In genomic region chr10:30036341-30036740, GRCh38 we compare ENCODE assay signal across 15 cellular contexts. TPM values are rescaled to one million over a fixed set of nuclear protein-coding genes. Genes with fewer than 3 reads are reported as not detected.
A peak's percentile ranks its signal among the peaks of the same experiment; 100 is the strongest.
DNase-seq lines count a peak whose midpoint lies in the region; ATAC-seq and TF ChIP-seq lines count a peak whose summit lies in the region.
"Had no signal": no experiment of that assay in that cellular context is flagged by ENCODE, and none has a peak within 500 bp of the region (broad histone marks: within the 10 kb centered on the region; RNA-seq: fewer than 3 reads in every experiment).

No MANE protein-coding gene starts in this region.

- no peak overlapping the region for H3K9ac ChIP-seq in BLaER1 treated with 17β-estradiol and CSF1 and Interleukin-3, amounts not matched to agents 10 nM and 100 nM

- H4K20me1 ChIP-seq in BLaER1 treated with 17β-estradiol and CSF1 and Interleukin-3, amounts not matched to agents 10 nM and 100 nM, result no peaks in the 10 kb centered on the region

- no peaks in the 10 kb centered on the region for H3K9me3 Mint-ChIP-seq in effector memory CD8-positive, alpha-beta T cell
- H3K9me3 Mint-ChIP-seq: IgD-negative memory B cell had no signal

- H3K9me3 ChIP-seq in BLaER1 treated with 17β-estradiol and CSF1 and Interleukin-3, amounts not matched to agents 10 nM and 100 nM (replicated peaks in 1 of 11), result no peaks in the 10 kb centered on the region
- H3K9me3 ChIP-seq: Peyer's patch had no signal

- H3K4me3 ChIP-seq in BLaER1 treated with 17β-estradiol and CSF1 and Interleukin-3, amounts not matched to agents 10 nM and 100 nM, result no peak overlapping the region
- H3K4me3 ChIP-seq in fibroblast of villous mesenchyme (ENCODE audit: low read depth, low read length), result no peak overlapping the region
- H3K4me3 ChIP-seq: Peyer's patch had no signal

- ATAC-seq in sciatic nerve, result peak; percentile 53
- no peak for ATAC-seq in effector memory CD8-positive, alpha-beta T cell (replicated peaks)

- H3K27ac ChIP-seq in BLaER1 treated with 17β-estradiol and CSF1 and Interleukin-3, amounts not matched to agents 10 nM and 100 nM, result 0 out of 22 replicates have a peak overlapping the region, but pooled peaks of 2 of the 11 experiments have one; percentile 5 to 70
- H3K27ac ChIP-seq: Peyer's patch had no signal

- intact Hi-C loops in sciatic nerve (cut with DNase I), result no loop called here

- H3K4me1 Mint-ChIP-seq in effector memory CD8-positive, alpha-beta T cell (ENCODE audit: low read depth in 2 of 2), result peaks cover 12 to 26% of the 10 kb centered on the region in 2 donors

- H3K27me3 Mint-ChIP-seq in effector memory CD8-positive, alpha-beta T cell, result peaks cover 62 to 96% of the 10 kb centered on the region in 2 donors

- peaks cover 46 to 98% (median 95%) of the 10 kb centered on the region in 10 experiments for H3K4me1 ChIP-seq in BLaER1 treated with 17β-estradiol and CSF1 and Interleukin-3, amounts not matched to agents 10 nM and 100 nM
- H3K4me1 ChIP-seq: Peyer's patch had no signal

- no peak for TF ChIP-seq CTCF in fibroblast of villous mesenchyme (IDR thresholded peaks at IDR 0.05; ENCODE audit: insufficient read depth, low read depth, low read length)

- DNase-seq in RPMI7951 (ENCODE audit: low read depth), result peak; percentile 30
- peak; percentile 65 for DNase-seq in fibroblast of villous mesenchyme (ENCODE audit: low read depth)
- no peak for DNase-seq in sciatic nerve (ENCODE audit: low spot score)
- DNase-seq in effector memory CD8-positive, alpha-beta T cell, result no peak
- DNase-seq in activated CD4-positive, CD25-positive, alpha-beta regulatory T cell treated with anti-CD3 and anti-CD28 coated beads, Interleukin-2, amount 50 U/mL, for 72 hours, result no peak
- DNase-seq in NCI-H69 (lab: John Stamatoyannopoulos, UW), result no peak
- DNase-seq: CD4-positive, CD25-positive, alpha-beta regulatory T cell; MV-4-11; NCI-H1417 treated with DMSO at 0.1 percent for 48 hours; NCI-H2029; NCI-H510A; Peyer's patch; SIG-M5 had no signal

- H3K27ac Mint-ChIP-seq in effector memory CD8-positive, alpha-beta T cell, result no peak overlapping the region
- H3K27ac Mint-ChIP-seq: CD4-positive, CD25-positive, alpha-beta regulatory T cell; IgD-negative memory B cell had no signal

- no peaks in the 10 kb centered on the region for H3K27me3 ChIP-seq in BLaER1 treated with 17β-estradiol and CSF1 and Interleukin-3, amounts not matched to agents 10 nM and 100 nM
- H3K27me3 ChIP-seq: Peyer's patch had no signal

- peaks cover 5% of the 10 kb centered on the region for H3K36me3 Mint-ChIP-seq in effector memory CD8-positive, alpha-beta T cell (ENCODE audit: insufficient read depth)
- H3K36me3 Mint-ChIP-seq: CD4-positive, CD25-positive, alpha-beta regulatory T cell had no signal

- peak overlapping the region in 9 of 11 experiments; percentile 70 to 91 (median 86); a peak in 17 of 22 replicates for H3K4me2 ChIP-seq in BLaER1 treated with 17β-estradiol and CSF1 and Interleukin-3, amounts not matched to agents 10 nM and 100 nM

- no peak overlapping the region for H3K4me3 Mint-ChIP-seq in effector memory CD8-positive, alpha-beta T cell
- H3K4me3 Mint-ChIP-seq: CD4-positive, CD25-positive, alpha-beta regulatory T cell; IgD-negative memory B cell had no signal

- peaks cover 0 to 5% (median 0%) of the 10 kb centered on the region in 11 experiments; a peak in 1 of 22 replicates for H3K36me3 ChIP-seq in BLaER1 treated with 17β-estradiol and CSF1 and Interleukin-3, amounts not matched to agents 10 nM and 100 nM
- H3K36me3 ChIP-seq: Peyer's patch had no signal

RNA-seq across cellular contexts. Expression of gene JCAD, which starts 23.0 kb away (rescaled TPM):
- total RNA-seq in RPMI7951 (2014; rRNA removed; shearing (Covaris generic)), result 0.49 and 1.2 TPM in 2 replicates
- 7.8 and 18.7 TPM in 2 replicates for total RNA-seq in fibroblast of villous mesenchyme
- 83.5 TPM for total RNA-seq in sciatic nerve

Comparison
In these comparisons a context has a peak if more than half of its experiments do, and no peak if none do; other contexts are left out.
1. DNase-seq: peak in RPMI7951 (single experiment) and fibroblast of villous mesenchyme (single experiment); none in sciatic nerve (single experiment), effector memory CD8-positive, alpha-beta T cell (0 of 3), activated CD4-positive, CD25-positive, alpha-beta regulatory T cell treated with anti-CD3 and anti-CD28 coated beads, Interleukin-2, amount 50 U/mL, for 72 hours (single experiment) and NCI-H69 (single experiment).